ENCODE assay signal across 17 cellular contexts in the genomic region with DNA sequence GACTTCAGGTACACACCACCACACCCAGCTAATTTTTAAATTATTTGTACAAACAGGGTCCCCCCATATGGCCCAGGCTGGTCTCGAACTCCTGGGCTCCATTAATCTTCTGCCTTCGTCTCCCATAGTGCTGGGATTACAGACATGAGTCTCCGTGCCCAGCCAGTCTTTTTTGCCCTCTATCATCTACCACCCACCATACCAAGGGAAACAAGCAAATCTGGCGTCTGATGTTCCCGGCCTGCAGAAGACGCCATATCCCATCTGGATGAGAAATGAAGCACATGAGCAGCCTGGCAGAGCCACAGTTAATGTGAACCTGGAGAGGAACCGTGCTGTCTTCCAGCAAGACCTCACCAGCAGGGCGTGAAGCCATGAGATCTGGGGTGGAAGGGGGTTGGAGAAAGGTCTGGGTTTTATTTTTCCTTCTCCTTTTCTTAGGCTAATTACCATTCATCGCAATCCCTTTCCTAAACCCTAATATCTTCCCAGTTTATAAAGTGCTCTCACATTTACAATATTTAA. TPM values are rescaled to one million over a fixed set of nuclear protein-coding genes. Genes with fewer than 3 reads are reported as not detected.
DNase-seq lines count a peak whose midpoint lies in the region; ATAC-seq and TF ChIP-seq lines count a peak whose summit lies in the region.
"Had no signal": no experiment of that assay in that cellular context is flagged by ENCODE, and none has a peak within 500 bp of the region (broad histone marks: within the 10 kb centered on the region; RNA-seq: fewer than 3 reads in every experiment).

No MANE protein-coding gene starts in this region.

- H3K36me3 ChIP-seq in muscle layer of colon (ENCODE audit: insufficient read depth, low read length) = no peaks in the 10 kb centered on the region
- H3K36me3 ChIP-seq in spleen = no peaks in the 10 kb centered on the region

- WGBS in spleen, 5 donors = 82 to 92% (median 88%) methylated on average over 9 of the region's 9 CpGs

- DNase-seq in NCI-H1694 (lab: John Stamatoyannopoulos, UW) (peak; percentile 53), NCI-H446 treated with DMSO at 0.1 percent for 48 hours (lab: John Stamatoyannopoulos, UW) (peak; percentile 69), spleen (peak; percentile 47)
- no peak for DNase-seq in activated CD8-positive, alpha-beta memory T cell treated with anti-CD3 and anti-CD28 coated beads, Interleukin-2, amount 50 U/mL, for 48 hours
- no peak for DNase-seq in NK-92 treated with Interleukin-12 subunit alpha and Interleukin-12 subunit beta, amount 100 ng/mL, for 24 hours (lab: John Stamatoyannopoulos, UW)
- DNase-seq: AML-193, DMS79 treated with DMSO at 0.1 percent for 48 hours, MM.1S, NCI-H1092, NCI-H510A treated with DMSO at 0.1 percent for 48 hours, NCI-H774, SHP77 treated with DMSO at 0.1 percent for 48 hours had no signal

- intact Hi-C loops in spleen (cut with DNase I; ENCODE audit: low total_unique reads) = no loop called here

- TF ChIP-seq POLR2A in spleen (IDR thresholded peaks at IDR 0.05) = no peak

- H3K9ac ChIP-seq in muscle layer of colon (ENCODE audit: low read length) = no peak overlapping the region

- ATAC-seq in HG03159 (IDR thresholded peaks at IDR 0.05; ENCODE audit: unreplicated experiment) = no peak

- no peak for TF ChIP-seq CTCF in spleen (IDR thresholded peaks at IDR 0.05 in 8 of 11, conservative IDR thresholded peaks at IDR 0.05 in 3 of 11)

- H3K4me1 ChIP-seq in muscle layer of colon (ENCODE audit: insufficient read depth, low read length) (peaks cover 28% of the 10 kb centered on the region), spleen (peaks cover 0 to 13% (median 0%) of the 10 kb centered on the region in 6 donors)

- H3K4me3 ChIP-seq in muscle layer of colon (ENCODE audit: low read depth in 1 of 2, low read length in 2 of 2) (no peak overlapping the region), spleen (no peak overlapping the region)

- H3K27ac ChIP-seq in muscle layer of colon (ENCODE audit: low read depth, low read length) (peak overlapping the region; percentile 29), spleen (no peak overlapping the region)
- H3K27ac ChIP-seq: C4-2B had no signal

- H3K27me3 ChIP-seq in muscle layer of colon (ENCODE audit: control insufficient read depth in 1 of 2, insufficient read depth in 2 of 2, low read length in 2 of 2) = no peaks in the 10 kb centered on the region
- peaks cover 0 to 56% (median 0%) of the 10 kb centered on the region in 7 donors for H3K27me3 ChIP-seq in spleen (replicated peaks in 1 of 7)

- H3K9me3 ChIP-seq in muscle layer of colon (ENCODE audit: low read length) = no peaks in the 10 kb centered on the region
- H3K9me3 ChIP-seq in spleen = no peaks in the 10 kb centered on the region

RNA-seq across cellular contexts. Expression of gene PRELP, which starts 1.8 kb away (rescaled TPM):
- 10 to 100 TPM; 25.6 to 50.3 (median 31.7) TPM for total RNA-seq in spleen
- polyA plus RNA-seq in spleen = 10 to 100 TPM in 2 of 3 donors, 1 to 10 TPM in 1; 4.9 to 21.6 (median 10.7) TPM
- total RNA-seq: RPMI7951 had no signal

RNA-seq across cellular contexts. Expression of gene OPTC, which starts 20.1 kb away (rescaled TPM):
- total RNA-seq in spleen = not detected
- polyA plus RNA-seq in spleen = not detected
- total RNA-seq: LHCN-M2, RPMI7951 had no signal

Comparison
In these comparisons a context has a peak if more than half of its experiments do, and no peak if none do; other contexts are left out.
1. DNase-seq: peak in NCI-H1694 (single experiment), NCI-H446 treated with DMSO at 0.1 percent for 48 hours (single experiment) and spleen (single experiment); none in activated CD8-positive, alpha-beta memory T cell treated with anti-CD3 and anti-CD28 coated beads, Interleukin-2, amount 50 U/mL, for 48 hours (single experiment) and NK-92 treated with Interleukin-12 subunit alpha and Interleukin-12 subunit beta, amount 100 ng/mL, for 24 hours (single experiment).